In genomic region chr21:38959686-38960049, GRCh38 we compare ENCODE assay signal across 14 cellular contexts.
DNase-seq lines count a peak whose midpoint lies in the region; ATAC-seq and TF ChIP-seq lines count a peak whose summit lies in the region.
"Had no signal": no experiment of that assay in that cellular context is flagged by ENCODE, and none has a peak within 500 bp of the region (broad histone marks: within the 10 kb centered on the region; RNA-seq: fewer than 3 reads in every experiment).

No MANE protein-coding gene starts in this region.

- TF ChIP-seq CTCF in heart left ventricle (IDR thresholded peaks at IDR 0.05) = no peak
- no peak for TF ChIP-seq CTCF in dorsolateral prefrontal cortex (IDR thresholded peaks at IDR 0.05 in 54 of 56, conservative IDR thresholded peaks at IDR 0.05 in 2 of 56; ENCODE audit: low read depth in 1 of 56, partially characterized antibody in 56 of 56)
- TF ChIP-seq CTCF in upper lobe of left lung (IDR thresholded peaks at IDR 0.05) = no peak

- DNase-seq in heart left ventricle (no peak), Right ventricle myocardium inferior (ENCODE audit: missing footprints) (no peak), dorsolateral prefrontal cortex (no peak), upper lobe of left lung (no peak), GM19238 (ENCODE audit: insufficient read length, low spot score) (no peak)
- no peak for DNase-seq in stimulated activated CD4-positive, alpha-beta T cell treated with anti-CD3 and anti-CD28 coated beads, Interleukin-15, amount 100 ng/mL, for 24 hours
- DNase-seq: DMS153, NCI-H146, NCI-H526 treated with DMSO at 0.1 percent for 48 hours, Right ventricle myocardium superior had no signal

- ATAC-seq in heart left ventricle (no peak), Right ventricle myocardium inferior (no peak), upper lobe of left lung (ENCODE audit: low FRiP score in 2 of 2) (no peak), esophagus mucosa (no peak)
- ATAC-seq: foreskin keratinocyte had no signal

- no peaks in the 10 kb centered on the region for H3K27me3 ChIP-seq in heart left ventricle
- no peaks in the 10 kb centered on the region for H3K27me3 ChIP-seq in dorsolateral prefrontal cortex
- H3K27me3 ChIP-seq in mucosa of rectum (ENCODE audit: control insufficient read depth in 2 of 2, insufficient read depth in 2 of 2, low read length in 2 of 2) = no peaks in the 10 kb centered on the region
- H3K27me3 ChIP-seq in upper lobe of left lung = no peaks in the 10 kb centered on the region
- H3K27me3 ChIP-seq: foreskin keratinocyte had no signal

- peaks cover 0 to 46% (median 25%) of the 10 kb centered on the region in 12 donors for H3K4me1 ChIP-seq in heart left ventricle
- peaks cover 48 to 55% of the 10 kb centered on the region in 2 donors for H3K4me1 ChIP-seq in mucosa of rectum (ENCODE audit: control insufficient read depth in 2 of 2, insufficient read depth in 2 of 2, low read length in 2 of 2)
- peaks cover 26 to 36% (median 28%) of the 10 kb centered on the region in 4 donors for H3K4me1 ChIP-seq in upper lobe of left lung

- WGBS in heart left ventricle, 4 donors = 83 to 88% (median 87%) methylated on average over 4 to 6 of the region's 6 CpGs
- WGBS in upper lobe of left lung, 2 donors = 83 to 86% methylated on average over 6 of the region's 6 CpGs

- H3K36me3 ChIP-seq in heart left ventricle = no peaks in the 10 kb centered on the region
- no peaks in the 10 kb centered on the region for H3K36me3 ChIP-seq in mucosa of rectum (ENCODE audit: control insufficient read depth in 2 of 2, insufficient read depth in 2 of 2, low read length in 2 of 2)
- H3K36me3 ChIP-seq in upper lobe of left lung = no peaks in the 10 kb centered on the region

- H3K9me3 ChIP-seq in heart left ventricle (peaks cover 0 to 7% (median 0%) of the 10 kb centered on the region in 12 donors), mucosa of rectum (ENCODE audit: control insufficient read depth in 2 of 2, low read length in 2 of 2) (no peaks in the 10 kb centered on the region), upper lobe of left lung (no peaks in the 10 kb centered on the region)

- H3K4me3 ChIP-seq in heart left ventricle (no peak overlapping the region), dorsolateral prefrontal cortex (no peak overlapping the region), mucosa of rectum (ENCODE audit: low read length in 2 of 2) (no peak overlapping the region), upper lobe of left lung (no peak overlapping the region)

- H3K27ac ChIP-seq in heart left ventricle (peak overlapping the region in 11 of 12 donors; percentile 19 to 82 (median 64)), dorsolateral prefrontal cortex (peak overlapping the region in 48 of 59 donors; percentile 12 to 89 (median 68)), mucosa of rectum (ENCODE audit: low read depth in 2 of 2, low read length in 2 of 2) (peak overlapping the region; percentile 83 to 93), upper lobe of left lung (peak overlapping the region; percentile 69 to 82 (median 76))
- H3K27ac ChIP-seq: foreskin keratinocyte, KMS-11 had no signal

- TF ChIP-seq POLR2A in heart left ventricle (IDR thresholded peaks at IDR 0.05) = no peak
- TF ChIP-seq POLR2A in upper lobe of left lung (IDR thresholded peaks at IDR 0.05) = no peak

- intact Hi-C loops in heart left ventricle (cut with DNase I) = loop anchor here in 1 of 10 donors (5.0 kb wide), 1 partner anchor 128 kb away; no protein-coding TSS in a partner anchor
- intact Hi-C loops in Right ventricle myocardium inferior (cut with DNase I) = loop anchor here (5.0 kb wide), 3 partner anchors 47 to 128 kb away; no protein-coding TSS in a partner anchor
- intact Hi-C loops in dorsolateral prefrontal cortex (cut with DNase I) = loop anchor here in 1 of 2 donors (5.0 kb wide), 2 partner anchors 152 to 153 kb away; partner anchors contain the start of gene ETS2

- TF ChIP-seq EP300 in upper lobe of left lung (IDR thresholded peaks at IDR 0.05) = no peak

- peak overlapping the region; percentile 60 to 69 for H3K9ac ChIP-seq in mucosa of rectum (ENCODE audit: low read depth in 1 of 2, low read length in 2 of 2)
- H3K9ac ChIP-seq: KMS-11 had no signal
